In genomic region chr15:57592836-57593420, GRCh38 we compare ENCODE assay signal across 11 cellular contexts. TPM values are rescaled to one million over a fixed set of nuclear protein-coding genes. Genes with fewer than 3 reads are reported as not detected.
DNase-seq lines count a peak whose midpoint lies in the region; ATAC-seq and TF ChIP-seq lines count a peak whose summit lies in the region.
"Had no signal": no experiment of that assay in that cellular context is flagged by ENCODE, and none has a peak within 500 bp of the region (broad histone marks: within the 10 kb centered on the region; RNA-seq: fewer than 3 reads in every experiment).

No MANE protein-coding gene starts in this region.

- no peak overlapping the region for H2AFZ ChIP-seq in H9 (ENCODE audit: low read length)

- H3K27ac Mint-ChIP-seq in H9 = no peak overlapping the region; a peak in 1 of 7 replicates
- H3K27ac Mint-ChIP-seq in activated T-helper 1 cell treated with anti-CD3 and anti-CD28 coated beads, Interleukin-12 subunit alpha, Interleukin-12 subunit beta, Interleukin-2, Interleukin-4 antibody, amounts not matched to agents 30 ng/mL and 10 ng/mL and 1 ng/mL, durations not matched to agents 14 hours and 24 hours and 36 hours = no peak overlapping the region

- H2BK120ac ChIP-seq in H9 (ENCODE audit: low read depth, low read length, poor library complexity, severe bottlenecking) = no peak overlapping the region

- no peak overlapping the region for H2BK5ac ChIP-seq in H9 (ENCODE audit: insufficient read length, low read length)

- intact Hi-C loops in activated T-helper 1 cell treated with anti-CD3 and anti-CD28 coated beads, Interleukin-12 subunit alpha, Interleukin-12 subunit beta, Interleukin-2, Interleukin-4 antibody, amounts not matched to agents 30 ng/mL and 10 ng/mL and 1 ng/mL, durations not matched to agents 14 hours and 24 hours and 36 hours (cut with micrococcal nuclease) = no loop called here
- intact Hi-C loops in right cardiac atrium (cut with DNase I) = no loop called here
- intact Hi-C loops in sigmoid colon (cut with DNase I) = no loop called here

- no peak for ATAC-seq in right cardiac atrium
- no peak for ATAC-seq in GM19324 (IDR thresholded peaks at IDR 0.05; ENCODE audit: low FRiP score, unreplicated experiment)
- ATAC-seq: foreskin keratinocyte, left colon had no signal

- H4K8ac ChIP-seq in H9 (replicated peaks; ENCODE audit: insufficient read length, low read depth, low read length) = no peak overlapping the region

- no peak overlapping the region for H3K4ac ChIP-seq in H9 (ENCODE audit: low read depth, low read length)

- no peak overlapping the region for H4K91ac ChIP-seq in H9 (ENCODE audit: insufficient read length, low read depth, low read length)

- no peak overlapping the region for H3K14ac ChIP-seq in H9 (ENCODE audit: insufficient read depth, low read length)

- no peak for TF ChIP-seq CTCF in H9 (conservative IDR thresholded peaks at IDR 0.05)
- TF ChIP-seq CTCF in sigmoid colon (IDR thresholded peaks at IDR 0.05) = no peak

- H4K20me1 ChIP-seq in H9 (ENCODE audit: control insufficient read depth, insufficient read depth, insufficient read length) = no peaks in the 10 kb centered on the region

- no peak for TF ChIP-seq EP300 in sigmoid colon (IDR thresholded peaks at IDR 0.05)

- H2BK15ac ChIP-seq in H9 (ENCODE audit: low read depth, low read length) = no peak overlapping the region

- H3K9me3 Mint-ChIP-seq in H9 = no peaks in the 10 kb centered on the region
- H3K9me3 Mint-ChIP-seq in activated T-helper 1 cell treated with anti-CD3 and anti-CD28 coated beads, Interleukin-12 subunit alpha, Interleukin-12 subunit beta, Interleukin-2, Interleukin-4 antibody, amounts not matched to agents 30 ng/mL and 10 ng/mL and 1 ng/mL, durations not matched to agents 14 hours and 24 hours and 36 hours = no peaks in the 10 kb centered on the region

- H3K18ac ChIP-seq in H9 (ENCODE audit: insufficient read length, low read depth, low read length) = no peak overlapping the region

- H3K4me1 ChIP-seq in H9 (ENCODE audit: insufficient read depth, low read length) = no peaks in the 10 kb centered on the region
- H3K4me1 ChIP-seq in right cardiac atrium (ENCODE audit: control insufficient read depth, insufficient read depth, low read length) = peaks cover 23% of the 10 kb centered on the region
- peaks cover 0 to 57% (median 48%) of the 10 kb centered on the region in 4 donors for H3K4me1 ChIP-seq in sigmoid colon

- no peaks in the 10 kb centered on the region for H3K79me2 ChIP-seq in H9 (ENCODE audit: insufficient read depth, low read length)

- H3K23ac ChIP-seq in H9 (ENCODE audit: insufficient read length, low read depth, low read length) = no peak overlapping the region

- H3K4me2 ChIP-seq in H9 (ENCODE audit: insufficient read depth, insufficient read length, low read length) = no peak overlapping the region

- H3K4me3 ChIP-seq in right cardiac atrium (ENCODE audit: low read length) (peak overlapping the region; percentile 62), sigmoid colon (peak overlapping the region in 3 of 4 donors; percentile 60 to 75 (median 64))

- H3K79me1 ChIP-seq in H9 (ENCODE audit: insufficient read depth, low read depth, low read length, poor library complexity, severe bottlenecking) = no peaks in the 10 kb centered on the region

- H4K5ac ChIP-seq in H9 (ENCODE audit: insufficient read length, low read depth, low read length) = no peak overlapping the region

- H3K9ac ChIP-seq in H9 (ENCODE audit: extremely low read depth, insufficient read length, low read length) = no peak overlapping the region

- peak overlapping the region; percentile 53 to 69 for H3K4me3 Mint-ChIP-seq in H9
- peak overlapping the region; percentile 38 for H3K4me3 Mint-ChIP-seq in activated T-helper 1 cell treated with anti-CD3 and anti-CD28 coated beads, Interleukin-12 subunit alpha, Interleukin-12 subunit beta, Interleukin-2, Interleukin-4 antibody, amounts not matched to agents 30 ng/mL and 10 ng/mL and 1 ng/mL, durations not matched to agents 14 hours and 24 hours and 36 hours

- no peaks in the 10 kb centered on the region for H3K36me3 Mint-ChIP-seq in H9 (ENCODE audit: insufficient read depth in 1 of 3, low read depth in 3 of 3)
- peaks cover 2% of the 10 kb centered on the region for H3K36me3 Mint-ChIP-seq in activated T-helper 1 cell treated with anti-CD3 and anti-CD28 coated beads, Interleukin-12 subunit alpha, Interleukin-12 subunit beta, Interleukin-2, Interleukin-4 antibody, amounts not matched to agents 30 ng/mL and 10 ng/mL and 1 ng/mL, durations not matched to agents 14 hours and 24 hours and 36 hours (ENCODE audit: low read depth)

- H2BK12ac ChIP-seq in H9 (ENCODE audit: insufficient read length, low read depth, low read length) = no peak overlapping the region

- peaks cover 10 to 12% of the 10 kb centered on the region in 2 experiments for H3K4me1 Mint-ChIP-seq in H9
- peaks cover 2% of the 10 kb centered on the region for H3K4me1 Mint-ChIP-seq in activated T-helper 1 cell treated with anti-CD3 and anti-CD28 coated beads, Interleukin-12 subunit alpha, Interleukin-12 subunit beta, Interleukin-2, Interleukin-4 antibody, amounts not matched to agents 30 ng/mL and 10 ng/mL and 1 ng/mL, durations not matched to agents 14 hours and 24 hours and 36 hours (ENCODE audit: low read depth)

- TF ChIP-seq POLR2A in sigmoid colon (IDR thresholded peaks at IDR 0.05) = no peak

- no peak for DNase-seq in H9
- DNase-seq in activated T-helper 1 cell treated with anti-CD3 and anti-CD28 coated beads, Interleukin-12 subunit alpha, Interleukin-12 subunit beta, Interleukin-2, Interleukin-4 antibody, amounts not matched to agents 30 ng/mL and 10 ng/mL and 1 ng/mL, durations not matched to agents 14 hours and 24 hours and 36 hours (ENCODE audit: low spot score) = no peak
- DNase-seq in right cardiac atrium = peak in 1 of 3 donors; percentile 46
- DNase-seq in sigmoid colon = no peak
- no peak for DNase-seq in NCI-H2107 (lab: John Stamatoyannopoulos, UW)
- no peak for DNase-seq in activated CD4-positive, alpha-beta T cell treated with anti-CD3 and anti-CD28 coated beads for 1 hour
- DNase-seq: foreskin keratinocyte, left colon, MM.1S, RPMI8226 had no signal

- no peak overlapping the region for H3T11ph ChIP-seq in H9 (ENCODE audit: low read length)

- no CpG with 5 or more reads among the region's 5 CpGs for WGBS in H9 (ENCODE audit: extremely low coverage, insufficient read length, low lambda C conversion rate)
- 64% methylated on average over 5 of the region's 5 CpGs for WGBS in right cardiac atrium
- WGBS in sigmoid colon, 2 donors = 86 to 92% methylated on average over 5 of the region's 5 CpGs

- H3K23me2 ChIP-seq in H9 (ENCODE audit: insufficient read length, low read depth, low read length, poor library complexity, severe bottlenecking) = peaks cover 3% of the 10 kb centered on the region

- no peak overlapping the region for H3K27ac ChIP-seq in H9 (ENCODE audit: insufficient read length, low read depth, low read length)
- peak overlapping the region; percentile 73 for H3K27ac ChIP-seq in right cardiac atrium (ENCODE audit: low read length)
- H3K27ac ChIP-seq in sigmoid colon = peak overlapping the region in 3 of 4 donors; percentile 76 to 91 (median 85)
- H3K27ac ChIP-seq: foreskin keratinocyte had no signal

- H3K27me3 Mint-ChIP-seq in H9 (ENCODE audit: low read depth) = peaks cover 53% of the 10 kb centered on the region
- H3K27me3 Mint-ChIP-seq in activated T-helper 1 cell treated with anti-CD3 and anti-CD28 coated beads, Interleukin-12 subunit alpha, Interleukin-12 subunit beta, Interleukin-2, Interleukin-4 antibody, amounts not matched to agents 30 ng/mL and 10 ng/mL and 1 ng/mL, durations not matched to agents 14 hours and 24 hours and 36 hours (ENCODE audit: insufficient read depth) = peaks cover 48% of the 10 kb centered on the region

- no peaks in the 10 kb centered on the region for H3K9me3 ChIP-seq in H9 (ENCODE audit: control insufficient read depth, low read depth, low read length)
- no peaks in the 10 kb centered on the region for H3K9me3 ChIP-seq in right cardiac atrium (ENCODE audit: control insufficient read depth, low read length)
- no peaks in the 10 kb centered on the region for H3K9me3 ChIP-seq in sigmoid colon

- H2BK20ac ChIP-seq in H9 (ENCODE audit: low read depth, low read length, poor library complexity, severe bottlenecking) = no peak overlapping the region

- H3K56ac ChIP-seq in H9 (ENCODE audit: insufficient read length, low read depth, low read length) = no peak overlapping the region

- H3K27me3 ChIP-seq in H9 (ENCODE audit: insufficient read depth, low read length) (no peaks in the 10 kb centered on the region), right cardiac atrium (ENCODE audit: control insufficient read depth, insufficient read depth) (no peaks in the 10 kb centered on the region), sigmoid colon (no peaks in the 10 kb centered on the region)
- H3K27me3 ChIP-seq: foreskin keratinocyte had no signal

- no peaks in the 10 kb centered on the region for H3K36me3 ChIP-seq in sigmoid colon

- no peak overlapping the region for H2AK5ac ChIP-seq in H9 (ENCODE audit: insufficient read length, low read length)

RNA-seq across cellular contexts. Expression of gene MYZAP, which starts 1.2 kb away (rescaled TPM):
- 0.63 and 0.72 TPM in 2 replicates for total RNA-seq in H9 (2021)
- not detected in 2 replicates for total RNA-seq in activated T-helper 1 cell treated with anti-CD3 and anti-CD28 coated beads, Interleukin-12 subunit alpha, Interleukin-12 subunit beta, Interleukin-2, Interleukin-4 antibody, amounts not matched to agents 30 ng/mL and 10 ng/mL and 1 ng/mL, durations not matched to agents 14 hours and 24 hours and 36 hours
- 100 to 1,000 TPM; 557 to 764 (median 622) TPM for total RNA-seq in right cardiac atrium
- 558 TPM for polyA plus RNA-seq in right cardiac atrium
- 10 to 100 TPM; 31.4 to 55.6 (median 47.1) TPM for total RNA-seq in sigmoid colon
- polyA plus RNA-seq in sigmoid colon = 10 to 100 TPM in 2 of 3 donors, 1 to 10 TPM in 1; 7.2 to 48.3 (median 31.8) TPM

Comparison
In these comparisons a context has a peak if more than half of its experiments do, and no peak if none do; other contexts are left out.
1. RNA of gene MYZAP, which starts 1.2 kb away (total RNA-seq): 557 to 764 TPM in right cardiac atrium and 31.4 to 55.6 TPM in sigmoid colon; 0.63 to 0.72 TPM in H9 and not detected in activated T-helper 1 cell treated with anti-CD3 and anti-CD28 coated beads, Interleukin-12 subunit alpha, Interleukin-12 subunit beta, Interleukin-2, Interleukin-4 antibody, amounts not matched to agents 30 ng/mL and 10 ng/mL and 1 ng/mL, durations not matched to agents 14 hours and 24 hours and 36 hours; every median in the first group is over 10 times any median in the second.